ENCODE assay signal across 12 cellular contexts in genomic region chr7:137772748-137773147, GRCh38.
DNase-seq lines count a peak whose midpoint lies in the region; ATAC-seq and TF ChIP-seq lines count a peak whose summit lies in the region.
"Had no signal": no experiment of that assay in that cellular context is flagged by ENCODE, and none has a peak within 500 bp of the region (broad histone marks: within the 10 kb centered on the region; RNA-seq: fewer than 3 reads in every experiment).

No MANE protein-coding gene starts in this region.

- intact Hi-C loops in ovary (cut with DNase I), result no loop called here

- H3K27ac Mint-ChIP-seq in activated naive CD4-positive, alpha-beta T cell treated with anti-CD3 and anti-CD28 coated beads, Interleukin-2, amount 50 U/mL, for 72 hours, result no peak overlapping the region
- H3K27ac Mint-ChIP-seq in activated T-helper 17 cell treated with anti-CD3 and anti-CD28 coated beads, Interleukin-2, amount 50 U/mL, for 72 hours, result no peak overlapping the region
- no peak overlapping the region for H3K27ac Mint-ChIP-seq in stimulated activated naive CD8-positive, alpha-beta T cell treated with anti-CD3 and anti-CD28 coated beads, Interleukin-15, amount 100 ng/mL, for 72 hours
- no peak overlapping the region for H3K27ac Mint-ChIP-seq in glutamatergic neuron (ENCODE audit: unreplicated experiment)
- H3K27ac Mint-ChIP-seq: activated naive CD8-positive, alpha-beta T cell had no signal

- H3K36me3 Mint-ChIP-seq in activated naive CD4-positive, alpha-beta T cell treated with anti-CD3 and anti-CD28 coated beads, Interleukin-2, amount 50 U/mL, for 72 hours, result no peaks in the 10 kb centered on the region
- H3K36me3 Mint-ChIP-seq in activated T-helper 17 cell treated with anti-CD3 and anti-CD28 coated beads, Interleukin-2, amount 50 U/mL, for 72 hours (ENCODE audit: low read depth), result no peaks in the 10 kb centered on the region
- no peaks in the 10 kb centered on the region for H3K36me3 Mint-ChIP-seq in glutamatergic neuron (ENCODE audit: unreplicated experiment)
- H3K36me3 Mint-ChIP-seq: activated naive CD8-positive, alpha-beta T cell had no signal

- TF ChIP-seq POLR2A in ovary (IDR thresholded peaks at IDR 0.05), result no peak

- no peak for TF ChIP-seq CTCF in glutamatergic neuron (IDR thresholded peaks at IDR 0.05; ENCODE audit: partially characterized antibody, unreplicated experiment)
- no peak for TF ChIP-seq CTCF in ovary (IDR thresholded peaks at IDR 0.05)

- H3K4me1 ChIP-seq in ovary (ENCODE audit: insufficient read depth), result no peaks in the 10 kb centered on the region
- H3K4me1 ChIP-seq: sigmoid colon had no signal

- no peak overlapping the region for H3K4me3 ChIP-seq in ovary
- H3K4me3 ChIP-seq: sigmoid colon had no signal

- no peaks in the 10 kb centered on the region for H3K36me3 ChIP-seq in ovary
- H3K36me3 ChIP-seq: sigmoid colon had no signal

- H3K9me3 ChIP-seq in ovary, result no peaks in the 10 kb centered on the region
- H3K9me3 ChIP-seq: sigmoid colon had no signal

- H3K27me3 ChIP-seq in ovary, result no peaks in the 10 kb centered on the region
- H3K27me3 ChIP-seq: sigmoid colon had no signal

- no peaks in the 10 kb centered on the region for H3K4me1 Mint-ChIP-seq in activated T-helper 17 cell treated with anti-CD3 and anti-CD28 coated beads, Interleukin-2, amount 50 U/mL, for 72 hours
- H3K4me1 Mint-ChIP-seq in stimulated activated naive CD8-positive, alpha-beta T cell treated with anti-CD3 and anti-CD28 coated beads, Interleukin-15, amount 100 ng/mL, for 72 hours, result no peaks in the 10 kb centered on the region
- H3K4me1 Mint-ChIP-seq in glutamatergic neuron (ENCODE audit: low read depth, unreplicated experiment), result no peaks in the 10 kb centered on the region

- no peak overlapping the region for H3K27ac ChIP-seq in ovary
- H3K27ac ChIP-seq: sigmoid colon had no signal

- H3K9me3 Mint-ChIP-seq in activated naive CD4-positive, alpha-beta T cell treated with anti-CD3 and anti-CD28 coated beads, Interleukin-2, amount 50 U/mL, for 72 hours, result no peaks in the 10 kb centered on the region
- no peaks in the 10 kb centered on the region for H3K9me3 Mint-ChIP-seq in activated T-helper 17 cell treated with anti-CD3 and anti-CD28 coated beads, Interleukin-2, amount 50 U/mL, for 72 hours
- H3K9me3 Mint-ChIP-seq in stimulated activated naive CD8-positive, alpha-beta T cell treated with anti-CD3 and anti-CD28 coated beads, Interleukin-15, amount 100 ng/mL, for 72 hours, result no peaks in the 10 kb centered on the region
- peaks cover 5% of the 10 kb centered on the region for H3K9me3 Mint-ChIP-seq in glutamatergic neuron (ENCODE audit: unreplicated experiment)

- peak overlapping the region; percentile 12 for H3K4me3 Mint-ChIP-seq in activated T-helper 17 cell treated with anti-CD3 and anti-CD28 coated beads, Interleukin-2, amount 50 U/mL, for 72 hours
- no peak overlapping the region for H3K4me3 Mint-ChIP-seq in stimulated activated naive CD8-positive, alpha-beta T cell treated with anti-CD3 and anti-CD28 coated beads, Interleukin-15, amount 100 ng/mL, for 72 hours
- H3K4me3 Mint-ChIP-seq in glutamatergic neuron (ENCODE audit: unreplicated experiment), result no peak overlapping the region
- H3K4me3 Mint-ChIP-seq: activated naive CD8-positive, alpha-beta T cell had no signal

- no peak for TF ChIP-seq EP300 in ovary (IDR thresholded peaks at IDR 0.05)

- H3K27me3 Mint-ChIP-seq in activated T-helper 17 cell treated with anti-CD3 and anti-CD28 coated beads, Interleukin-2, amount 50 U/mL, for 72 hours, result peaks cover 9% of the 10 kb centered on the region
- H3K27me3 Mint-ChIP-seq in stimulated activated naive CD8-positive, alpha-beta T cell treated with anti-CD3 and anti-CD28 coated beads, Interleukin-15, amount 100 ng/mL, for 72 hours, result peaks cover 6% of the 10 kb centered on the region
- no peaks in the 10 kb centered on the region for H3K27me3 Mint-ChIP-seq in glutamatergic neuron (ENCODE audit: unreplicated experiment)

- no peak for DNase-seq in activated naive CD4-positive, alpha-beta T cell treated with anti-CD3 and anti-CD28 coated beads, Interleukin-2, amount 50 U/mL, for 72 hours (ENCODE audit: low spot score in 2 of 2)
- DNase-seq in activated naive CD4-positive, alpha-beta T cell treated with anti-CD3 and anti-CD28 coated beads, Interleukin-2, amount 50 U/mL, for 16 hours, result no peak
- peak; percentile 96 for DNase-seq in foreskin melanocyte
- DNase-seq in stimulated activated naive CD8-positive, alpha-beta T cell treated with anti-CD3 and anti-CD28 coated beads, Interleukin-15, amount 100 ng/mL, for 72 hours, result no peak
- DNase-seq in glutamatergic neuron, result no peak
- DNase-seq in ovary, result no peak
- DNase-seq in DMS53 (lab: John Stamatoyannopoulos, UW), result no peak
- DNase-seq: AML-193, NCI-H146, sigmoid colon had no signal

- peak; percentile 33 to 80 for ATAC-seq in activated naive CD4-positive, alpha-beta T cell treated with anti-CD3 and anti-CD28 coated beads, Interleukin-2, amount 50 U/mL, for 72 hours
- peak; percentile 83 for ATAC-seq in activated T-helper 17 cell treated with anti-CD3 and anti-CD28 coated beads, Interleukin-2, amount 50 U/mL, for 72 hours (replicated peaks)
- peak; percentile 53 for ATAC-seq in stimulated activated naive CD8-positive, alpha-beta T cell treated with anti-CD3 and anti-CD28 coated beads, Interleukin-15, amount 100 ng/mL, for 72 hours
